Comparison of ENCODE assay signal across 20 cellular contexts in the genomic region with DNA sequence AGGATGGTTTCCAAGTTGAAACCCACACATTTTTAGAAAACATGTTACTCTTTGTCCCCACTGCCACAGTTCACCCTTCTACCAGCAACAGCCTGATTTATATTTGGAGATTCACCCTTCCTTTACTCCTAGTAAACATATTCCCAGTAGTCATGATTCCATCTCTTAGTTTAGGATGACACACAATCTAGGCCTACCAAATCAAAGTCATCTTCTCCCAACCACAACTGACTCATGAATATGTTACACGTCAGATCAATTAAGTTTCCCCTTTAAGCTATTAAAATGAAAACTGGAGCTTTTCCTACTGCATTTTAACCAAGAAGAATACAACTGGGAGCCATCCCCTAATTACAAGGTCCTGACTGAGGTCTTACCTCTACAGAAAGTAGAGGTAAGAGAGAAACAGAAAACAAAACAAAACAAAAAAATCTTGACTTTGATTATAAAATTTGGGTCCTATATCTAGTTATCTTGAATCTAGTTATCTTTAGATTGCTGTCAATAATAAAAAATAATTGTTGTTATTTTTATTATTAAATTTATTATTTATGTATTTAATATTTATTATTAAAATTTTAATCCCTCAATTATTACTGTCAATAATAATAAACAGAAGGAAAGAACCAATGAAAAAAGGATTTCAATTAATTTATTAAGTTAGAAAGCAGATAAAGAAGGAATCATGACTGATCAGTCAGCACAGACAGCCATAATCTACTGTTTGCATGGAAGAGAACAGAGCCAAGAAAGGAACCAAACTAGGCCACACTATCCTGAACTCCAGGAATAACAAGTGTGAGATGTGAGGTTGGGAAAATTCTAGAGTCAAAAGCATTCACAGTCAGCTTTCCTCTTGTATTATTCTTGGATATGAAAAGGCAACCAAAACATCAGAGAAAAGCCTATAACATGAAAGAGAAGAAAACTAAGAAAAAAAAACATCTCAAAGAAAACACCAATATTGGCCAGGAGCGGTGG. TPM values are rescaled to one million over a fixed set of nuclear protein-coding genes. Genes with fewer than 3 reads are reported as not detected.
DNase-seq lines count a peak whose midpoint lies in the region; ATAC-seq and TF ChIP-seq lines count a peak whose summit lies in the region.
"Had no signal": no experiment of that assay in that cellular context is flagged by ENCODE, and none has a peak within 500 bp of the region (broad histone marks: within the 10 kb centered on the region; RNA-seq: fewer than 3 reads in every experiment).

No MANE protein-coding gene starts in this region.

- TF ChIP-seq CTCF in astrocyte of the spinal cord (IDR thresholded peaks at IDR 0.05; ENCODE audit: low read depth, low read length), result no peak

- no peak for ATAC-seq in HG03196 (IDR thresholded peaks at IDR 0.05; ENCODE audit: unreplicated experiment)
- ATAC-seq: activated CD8-positive, alpha-beta T cell treated with anti-CD3 and anti-CD28 coated beads for 36 hours; K562 had no signal

- in situ Hi-C loops in astrocyte of the spinal cord (cut with HindIII; ENCODE audit: low sequenced_read_pairs), result no loop called here

- H3K4me3 ChIP-seq in astrocyte of the spinal cord (ENCODE audit: low read depth, low read length), result no peak overlapping the region
- H3K4me3 ChIP-seq: K562, PC-9, stomach, uterus had no signal

- peak; percentile 37 for DNase-seq in AG08396 (ENCODE audit: low spot score)
- DNase-seq in HS-5 (ENCODE audit: low read depth), result peak; percentile 61
- peak; percentile 53 for DNase-seq in astrocyte of the spinal cord (ENCODE audit: low read depth, low spot score)
- DNase-seq in glomerular visceral epithelial cell (ENCODE audit: extremely low spot score), result peak; percentile 3
- DNase-seq in SK-N-DZ (ENCODE audit: low spot score), result no peak
- no peak for DNase-seq in HUDEP-2 (lab: John Stamatoyannopoulos, UW; ENCODE audit: unreplicated experiment in 76 of 76)
- DNase-seq in NK-92 treated with Interleukin-12 subunit alpha and Interleukin-12 subunit beta, amount 100 ng/mL, for 24 hours (lab: John Stamatoyannopoulos, UW), result no peak
- DNase-seq: activated CD8-positive, alpha-beta T cell treated with anti-CD3 and anti-CD28 coated beads for 36 hours; activated naive CD8-positive, alpha-beta T cell treated with anti-CD3 and anti-CD28 coated beads for 36 hours; Caco-2; cerebellar nuclear complex; endodermal cell; GF-D8; NCI-H1092 treated with DMSO at 0.1 percent for 48 hours; NCI-H69; PC-9; stomach; uterus had no signal

RNA-seq across cellular contexts. Expression of a gene that starts 12.5 kb away (rescaled TPM):
- 15.9 and 23.0 TPM in 2 replicates for polyA plus RNA-seq in SK-N-DZ (2014; cell fraction: cytosol; rRNA removed)
- 14.8 and 23.4 TPM in 2 replicates for polyA plus RNA-seq in SK-N-DZ (2014; cell fraction: nucleus; rRNA removed)

Comparison
In these comparisons a context has a peak if more than half of its experiments do, and no peak if none do; other contexts are left out.
1. DNase-seq: peak in AG08396 (single experiment), HS-5 (single experiment), astrocyte of the spinal cord (single experiment) and glomerular visceral epithelial cell (single experiment); none in SK-N-DZ (single experiment), HUDEP-2 (0 of 76) and NK-92 treated with Interleukin-12 subunit alpha and Interleukin-12 subunit beta, amount 100 ng/mL, for 24 hours (single experiment).